Comparison of ENCODE assay signal across 15 cellular contexts in the genomic region with DNA sequence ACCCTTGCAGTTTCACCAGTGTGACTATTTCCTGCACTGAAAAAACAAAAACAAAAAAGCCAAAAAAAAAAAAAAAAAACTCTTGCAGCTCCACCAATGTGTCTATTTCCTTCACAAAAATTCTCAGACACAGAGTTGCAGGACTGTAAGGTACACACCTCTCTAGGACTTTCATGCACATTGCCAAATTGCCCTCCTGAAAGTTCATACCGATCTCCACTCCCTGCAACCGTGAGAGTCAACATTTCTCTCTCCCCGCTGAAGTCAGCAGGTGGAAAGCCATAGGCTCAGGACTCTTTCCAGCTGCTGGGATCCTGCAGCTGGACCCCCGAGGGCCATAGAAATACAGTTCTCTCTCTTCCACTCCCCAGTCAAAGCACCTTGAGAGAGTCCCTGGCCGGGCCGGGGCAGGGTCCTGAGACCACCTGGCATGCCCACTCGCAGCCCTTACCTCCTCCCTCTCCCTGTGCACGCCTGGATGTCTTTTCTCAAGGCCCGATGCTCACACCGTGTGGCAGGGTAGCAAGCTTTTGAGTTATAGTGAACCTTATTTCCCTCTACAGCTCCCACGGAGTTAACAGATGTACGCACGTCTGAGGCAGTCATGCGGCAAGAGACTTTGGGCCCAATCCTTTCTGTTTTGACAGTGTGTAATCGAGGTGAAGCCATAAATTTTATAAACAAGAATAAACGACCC. TPM values are rescaled to one million over a fixed set of nuclear protein-coding genes. Genes with fewer than 3 reads are reported as not detected.
DNase-seq lines count a peak whose midpoint lies in the region; ATAC-seq, FAIRE-seq and TF ChIP-seq lines count a peak whose summit lies in the region.
"Had no signal": no experiment of that assay in that cellular context is flagged by ENCODE, and none has a peak within 500 bp of the region (broad histone marks: within the 10 kb centered on the region; RNA-seq: fewer than 3 reads in every experiment).

No MANE protein-coding gene starts in this region.

- no peak overlapping the region for H3K18ac ChIP-seq in H9 (ENCODE audit: insufficient read length, low read depth, low read length)

- POLR2A ChIA-PET in HepG2 (lab: Yijun Ruan, JAX): no interaction called here
- POLR2A ChIA-PET in activated CD4-positive, alpha-beta T cell treated with anti-CD3 and anti-CD28 coated beads, Interleukin-2, amount 10 ng/mL, durations not matched to agents 7 days and 5 days (lab: Charles Lee): no interaction called here

- no peak overlapping the region for H4K8ac ChIP-seq in H9 (replicated peaks; ENCODE audit: insufficient read length, low read depth, low read length)

- BruUV-seq in HepG2 (replicated peaks; lab: Mats Ljungman, UMichigan): no TSS peak

- no peak overlapping the region for H3K23ac ChIP-seq in H9 (ENCODE audit: insufficient read length, low read depth, low read length)

- no peak overlapping the region for H2BK15ac ChIP-seq in H9 (ENCODE audit: low read depth, low read length)

- CTCF ChIA-PET in HepG2 (lab: Yijun Ruan, JAX; ENCODE audit: low intra/inter-chr PET ratio, low total read pairs): no interaction called here
- CTCF ChIA-PET in activated CD4-positive, alpha-beta T cell treated with anti-CD3 and anti-CD28 coated beads, Interleukin-2, amount 10 ng/mL, durations not matched to agents 7 days and 5 days (lab: Charles Lee): interaction anchor here (0.6 to 0.7 kb wide), 2 partner anchors 172 to 1768 kb away, joined by 3 read pairs; no protein-coding TSS in a partner anchor

- H3K79me2 ChIP-seq in H9 (ENCODE audit: insufficient read depth, low read length) (no peaks in the 10 kb centered on the region), HepG2 (ENCODE audit: insufficient read depth, low read length) (no peaks in the 10 kb centered on the region)

- H2AK5ac ChIP-seq in H9 (ENCODE audit: insufficient read length, low read length): no peak overlapping the region

- in situ Hi-C loops in G401 (cut with HindIII; ENCODE audit: low sequenced_read_pairs) (no loop called here), HepG2 (cut with HindIII; ENCODE audit: extremely low pct_ligation_motif_present, low pct_unique_long_range_greater_than_20kb) (no loop called here)

- H3K79me1 ChIP-seq in H9 (ENCODE audit: insufficient read depth, low read depth, low read length, poor library complexity, severe bottlenecking): no peaks in the 10 kb centered on the region

- TF ChIP-seq CTCF in H9 (conservative IDR thresholded peaks at IDR 0.05) (no peak), WERI-Rb-1 (IDR thresholded peaks at IDR 0.05; ENCODE audit: low read depth, low read length) (no peak), HepG2 (CRISPR knock-in tag; IDR thresholded peaks at IDR 0.05) (no peak)

- intact Hi-C loops in HepG2 (cut with micrococcal nuclease; ENCODE audit: unreplicated experiment): no loop called here

- peak; percentile 44 for DNase-seq in G401 (ENCODE audit: low spot score)
- no peak for DNase-seq in H9
- DNase-seq in WERI-Rb-1: peak; percentile 59
- DNase-seq in HepG2 (ENCODE audit: low spot score): no peak
- DNase-seq in Kasumi-1 (lab: John Stamatoyannopoulos, UW): no peak
- DNase-seq in activated CD4-positive, alpha-beta T cell treated with anti-CD3 and anti-CD28 coated beads, Interleukin-2, amount 10 ng/mL, durations not matched to agents 7 days and 5 days: no peak
- DNase-seq: DMS 273 treated with DMSO at 0.1 percent for 48 hours, GOT3, IMR-90, MV-4-11, NCI-H1436 treated with DMSO at 0.1 percent for 48 hours, SJCRH30, SW 1271 had no signal

- TF ChIP-seq EP300 in HepG2 (IDR thresholded peaks at IDR 0.05; ENCODE audit: low read depth in 2 of 2, low read length in 2 of 2): no peak
- TF ChIP-seq EP300 in HepG2 (CRISPR knock-in tag; IDR thresholded peaks at IDR 0.05; ENCODE audit: borderline replicate concordance): no peak

- H3K36me3 ChIP-seq in WERI-Rb-1: no peaks in the 10 kb centered on the region
- no peaks in the 10 kb centered on the region for H3K36me3 ChIP-seq in HepG2 (replicated peaks in 1 of 2; ENCODE audit: control insufficient read depth in 1 of 2, insufficient read depth in 2 of 2, low read length in 2 of 2)
- H3K36me3 ChIP-seq: BLaER1, SJCRH30 had no signal

- no peak overlapping the region for H3K4ac ChIP-seq in H9 (ENCODE audit: low read depth, low read length)

- H2AFZ ChIP-seq in H9 (ENCODE audit: low read length) (no peak overlapping the region), HepG2 (ENCODE audit: low read length) (no peak overlapping the region)

- H2BK5ac ChIP-seq in H9 (ENCODE audit: insufficient read length, low read length): no peak overlapping the region

- no peak overlapping the region for H2BK12ac ChIP-seq in H9 (ENCODE audit: insufficient read length, low read depth, low read length)

- no peak overlapping the region for H3K4me3 Mint-ChIP-seq in H9
- no peak overlapping the region for H3K4me3 Mint-ChIP-seq in activated CD4-positive, alpha-beta T cell treated with anti-CD3 and anti-CD28 coated beads, Interleukin-2, amount 10 ng/mL, durations not matched to agents 7 days and 5 days

- H4K5ac ChIP-seq in H9 (ENCODE audit: insufficient read length, low read depth, low read length): no peak overlapping the region

- H3K4me3 ChIP-seq in WERI-Rb-1 (ENCODE audit: low read depth, low read length) (no peak overlapping the region), HepG2 (replicated peaks in 1 of 3; ENCODE audit: insufficient read depth in 1 of 3, low read depth in 2 of 3, low read length in 3 of 3) (no peak overlapping the region)
- H3K4me3 ChIP-seq: BLaER1, SJCRH30 had no signal

- no peak overlapping the region for H3K4me2 ChIP-seq in H9 (ENCODE audit: insufficient read depth, insufficient read length, low read length)
- peak overlapping the region; percentile 37; the same call in 1 of the 2 replicates for H3K4me2 ChIP-seq in HepG2 (ENCODE audit: low read depth, low read length)
- H3K4me2 ChIP-seq: BLaER1 had no signal

- FAIRE-seq in HepG2 (lab: Jason Lieb, UNC): no peak

- no peak overlapping the region for H3K27ac ChIP-seq in H9 (ENCODE audit: insufficient read length, low read depth, low read length)
- peak overlapping the region; percentile 45 for H3K27ac ChIP-seq in WERI-Rb-1
- H3K27ac ChIP-seq in HepG2 (ENCODE audit: extremely low read length, insufficient read depth, low read length): no peak overlapping the region
- H3K27ac ChIP-seq: BLaER1, SJCRH30 had no signal

- TF ChIP-seq RAD21 in HepG2 (CRISPR knock-in tag; IDR thresholded peaks at IDR 0.05): no peak

- no peak overlapping the region for H2BK20ac ChIP-seq in H9 (ENCODE audit: low read depth, low read length, poor library complexity, severe bottlenecking)

- H3K27me3 ChIP-seq in H9 (ENCODE audit: insufficient read depth, low read length): no peaks in the 10 kb centered on the region
- H3K27me3 ChIP-seq in WERI-Rb-1 (ENCODE audit: insufficient read depth, low read depth, severe bottlenecking): no peaks in the 10 kb centered on the region
- H3K27me3 ChIP-seq in HepG2 (ENCODE audit: control insufficient read depth in 1 of 2, insufficient read depth in 2 of 2, low read length in 2 of 2): peaks cover 11 to 58% of the 10 kb centered on the region in 2 experiments
- H3K27me3 ChIP-seq: BLaER1, SJCRH30 had no signal

- no peak overlapping the region for H3T11ph ChIP-seq in H9 (ENCODE audit: low read length)

- no peaks in the 10 kb centered on the region for H3K36me3 Mint-ChIP-seq in H9 (ENCODE audit: insufficient read depth in 1 of 3, low read depth in 3 of 3)
- H3K36me3 Mint-ChIP-seq in activated CD4-positive, alpha-beta T cell treated with anti-CD3 and anti-CD28 coated beads, Interleukin-2, amount 10 ng/mL, durations not matched to agents 7 days and 5 days (ENCODE audit: low read depth): no peaks in the 10 kb centered on the region

- no peak overlapping the region for H3K14ac ChIP-seq in H9 (ENCODE audit: insufficient read depth, low read length)

- H2BK120ac ChIP-seq in H9 (ENCODE audit: low read depth, low read length, poor library complexity, severe bottlenecking): no peak overlapping the region

- no peaks in the 10 kb centered on the region for H3K9me3 ChIP-seq in H9 (ENCODE audit: control insufficient read depth, low read depth, low read length)
- H3K9me3 ChIP-seq in WERI-Rb-1 (ENCODE audit: severe bottlenecking): no peaks in the 10 kb centered on the region
- H3K9me3 ChIP-seq in HepG2 (ENCODE audit: low read length): no peaks in the 10 kb centered on the region
- H3K9me3 ChIP-seq: BLaER1, SJCRH30 had no signal

- H3K4me1 ChIP-seq in H9 (ENCODE audit: insufficient read depth, low read length): no peaks in the 10 kb centered on the region
- peaks cover 54% of the 10 kb centered on the region for H3K4me1 ChIP-seq in HepG2 (ENCODE audit: insufficient read depth, low read length)

- H3K27ac Mint-ChIP-seq in H9: peak overlapping the region in 2 of 3 experiments; percentile 25 to 49; a peak in 3 of 7 replicates
- no peak overlapping the region for H3K27ac Mint-ChIP-seq in activated CD4-positive, alpha-beta T cell treated with anti-CD3 and anti-CD28 coated beads, Interleukin-2, amount 10 ng/mL, durations not matched to agents 7 days and 5 days

- H3K9me3 Mint-ChIP-seq in H9: no peaks in the 10 kb centered on the region
- no peaks in the 10 kb centered on the region for H3K9me3 Mint-ChIP-seq in activated CD4-positive, alpha-beta T cell treated with anti-CD3 and anti-CD28 coated beads, Interleukin-2, amount 10 ng/mL, durations not matched to agents 7 days and 5 days

- H3K4me1 Mint-ChIP-seq in H9: peaks cover 0 to 9% of the 10 kb centered on the region in 2 experiments; a peak in 2 of 4 replicates
- H3K4me1 Mint-ChIP-seq in activated CD4-positive, alpha-beta T cell treated with anti-CD3 and anti-CD28 coated beads, Interleukin-2, amount 10 ng/mL, durations not matched to agents 7 days and 5 days: peaks cover 21% of the 10 kb centered on the region

- H3K27me3 Mint-ChIP-seq in H9 (ENCODE audit: low read depth): peaks cover 16% of the 10 kb centered on the region
- H3K27me3 Mint-ChIP-seq in activated CD4-positive, alpha-beta T cell treated with anti-CD3 and anti-CD28 coated beads, Interleukin-2, amount 10 ng/mL, durations not matched to agents 7 days and 5 days: peaks cover 27% of the 10 kb centered on the region

- H3K56ac ChIP-seq in H9 (ENCODE audit: insufficient read length, low read depth, low read length): no peak overlapping the region

- H4K20me1 ChIP-seq in H9 (ENCODE audit: control insufficient read depth, insufficient read depth, insufficient read length): no peaks in the 10 kb centered on the region
- H4K20me1 ChIP-seq in HepG2 (ENCODE audit: insufficient read depth, low read length): no peaks in the 10 kb centered on the region
- H4K20me1 ChIP-seq: BLaER1 had no signal

- no peak for TF ChIP-seq POLR2A in HepG2 (IDR thresholded peaks at IDR 0.05; ENCODE audit: insufficient read depth in 1 of 2, low read depth in 2 of 2, low read length in 2 of 2)

- H4K91ac ChIP-seq in H9 (ENCODE audit: insufficient read length, low read depth, low read length): no peak overlapping the region

- no peaks in the 10 kb centered on the region for H3K23me2 ChIP-seq in H9 (ENCODE audit: insufficient read length, low read depth, low read length, poor library complexity, severe bottlenecking)

- H3K9ac ChIP-seq in H9 (ENCODE audit: extremely low read depth, insufficient read length, low read length): no peak overlapping the region
- H3K9ac ChIP-seq in HepG2 (ENCODE audit: insufficient read depth, low read depth, low read length): no peak overlapping the region
- H3K9ac ChIP-seq: BLaER1 had no signal

- ATAC-seq in HepG2 (peak; percentile 10), GM18909 (IDR thresholded peaks at IDR 0.05; ENCODE audit: poor library complexity, unreplicated experiment) (no peak)

- WGBS in H9 (ENCODE audit: extremely low coverage, insufficient read length, low lambda C conversion rate): no CpG with 5 or more reads among the region's 16 CpGs
- WGBS in HepG2 (ENCODE audit: low lambda C conversion rate): 7% methylated on average over 14 of the region's 16 CpGs

RNA-seq across cellular contexts. Expression of a gene that starts 23.5 kb away (rescaled TPM):
- total RNA-seq in G401 (2014; rRNA removed; shearing (Covaris generic)): 44.0 and 50.3 TPM in 2 replicates
- total RNA-seq in H9 (2021) (22.5 and 24.3 TPM in 2 replicates), HepG2 (2016; rRNA removed; fragmentation: Illumina TruSeq; extraction: Trizol) (77.3 and 112 TPM in 2 replicates)
- 32.4 and 42.7 TPM in 2 replicates for total RNA-seq in HepG2 (2016; cell fraction: cytosol; rRNA removed; fragmentation: Illumina TruSeq; extraction: Trizol; ENCODE audit: low read depth)
- total RNA-seq in HepG2 (2016; cell fraction: insoluble cytoplasmic fraction; rRNA removed; fragmentation: Illumina TruSeq; extraction: Trizol): 80.5 and 108 TPM in 2 replicates
- total RNA-seq in HepG2 (2016; cell fraction: membrane; rRNA removed; fragmentation: Illumina TruSeq; extraction: Trizol): 59.5 and 67.4 TPM in 2 replicates
- total RNA-seq in HepG2 (2016; cell fraction: nucleus; rRNA removed; fragmentation: Illumina TruSeq; extraction: Trizol): 37.8 and 41.0 TPM in 2 replicates
- polyA plus RNA-seq in HepG2 (2011; rRNA removed): 26.1 and 33.2 TPM in 2 replicates
- 29.9 and 32.2 TPM in 2 replicates for polyA plus RNA-seq in HepG2 (2011; cell fraction: cytosol; rRNA removed)
- 34.9 and 43.2 TPM in 2 replicates for polyA plus RNA-seq in HepG2 (2011; cell fraction: nucleus; rRNA removed)
- polyA plus RNA-seq in HepG2 (2012): 39.1 and 40.4 TPM in 2 replicates
- polyA plus RNA-seq in HepG2 (2016; cell fraction: cytosol; fragmentation: Illumina TruSeq; extraction: Trizol; ENCODE audit: low read depth): 36.6 and 44.0 TPM in 2 replicates
- polyA plus RNA-seq in HepG2 (2016; cell fraction: insoluble cytoplasmic fraction; fragmentation: Illumina TruSeq; extraction: Trizol; ENCODE audit: low read depth): 98.7 and 99.8 TPM in 2 replicates
- 39.9 and 52.5 TPM in 2 replicates for polyA plus RNA-seq in HepG2 (2016; cell fraction: membrane; fragmentation: Illumina TruSeq; extraction: Trizol; ENCODE audit: low read depth)
- polyA plus RNA-seq in HepG2 (2016; cell fraction: nucleus; fragmentation: Illumina TruSeq; extraction: Trizol; ENCODE audit: insufficient read depth, low read depth): 58.2 and 63.9 TPM in 2 replicates
- polyA minus RNA-seq in HepG2 (2011; rRNA and poly(A)+ RNA removed; ENCODE audit: low replicate concordance): 37.1 and 53.3 TPM in 2 replicates
- 11.8 and 16.2 TPM in 2 replicates for polyA minus RNA-seq in HepG2 (2011; cell fraction: cytosol; rRNA and poly(A)+ RNA removed)
- 21.0 and 29.1 TPM in 2 replicates for polyA minus RNA-seq in HepG2 (2011; cell fraction: nucleus; rRNA and poly(A)+ RNA removed)
- total RNA-seq in activated CD4-positive, alpha-beta T cell treated with anti-CD3 and anti-CD28 coated beads, Interleukin-2, amount 10 ng/mL, durations not matched to agents 7 days and 5 days: 10 to 100 TPM; 21.4 to 25.7 TPM

RNA-seq across cellular contexts. Expression of a gene that starts 23.8 kb away (rescaled TPM):
- total RNA-seq in G401 (2014; rRNA removed; shearing (Covaris generic)): 34.5 and 37.4 TPM in 2 replicates
- total RNA-seq in H9 (2021) (17.4 and 19.2 TPM in 2 replicates), HepG2 (2016; rRNA removed; fragmentation: Illumina TruSeq; extraction: Trizol) (47.1 and 66.9 TPM in 2 replicates)
- 15.1 and 17.9 TPM in 2 replicates for total RNA-seq in HepG2 (2016; cell fraction: cytosol; rRNA removed; fragmentation: Illumina TruSeq; extraction: Trizol; ENCODE audit: low read depth)
- 40.9 and 70.6 TPM in 2 replicates for total RNA-seq in HepG2 (2016; cell fraction: insoluble cytoplasmic fraction; rRNA removed; fragmentation: Illumina TruSeq; extraction: Trizol)
- total RNA-seq in HepG2 (2016; cell fraction: membrane; rRNA removed; fragmentation: Illumina TruSeq; extraction: Trizol): 34.1 and 39.6 TPM in 2 replicates
- 38.8 and 47.2 TPM in 2 replicates for total RNA-seq in HepG2 (2016; cell fraction: nucleus; rRNA removed; fragmentation: Illumina TruSeq; extraction: Trizol)
- 11.6 and 22.5 TPM in 2 replicates for polyA plus RNA-seq in HepG2 (2011; rRNA removed)
- polyA plus RNA-seq in HepG2 (2011; cell fraction: cytosol; rRNA removed): 12.4 and 13.5 TPM in 2 replicates
- 32.0 and 47.6 TPM in 2 replicates for polyA plus RNA-seq in HepG2 (2011; cell fraction: nucleus; rRNA removed)
- polyA plus RNA-seq in HepG2 (2012): 19.2 and 28.6 TPM in 2 replicates
- 16.3 and 19.9 TPM in 2 replicates for polyA plus RNA-seq in HepG2 (2016; cell fraction: cytosol; fragmentation: Illumina TruSeq; extraction: Trizol; ENCODE audit: low read depth)
- 42.0 and 50.4 TPM in 2 replicates for polyA plus RNA-seq in HepG2 (2016; cell fraction: insoluble cytoplasmic fraction; fragmentation: Illumina TruSeq; extraction: Trizol; ENCODE audit: low read depth)
- polyA plus RNA-seq in HepG2 (2016; cell fraction: membrane; fragmentation: Illumina TruSeq; extraction: Trizol; ENCODE audit: low read depth): 26.9 and 30.0 TPM in 2 replicates
- 78.2 and 82.6 TPM in 2 replicates for polyA plus RNA-seq in HepG2 (2016; cell fraction: nucleus; fragmentation: Illumina TruSeq; extraction: Trizol; ENCODE audit: insufficient read depth, low read depth)
- polyA minus RNA-seq in HepG2 (2011; rRNA and poly(A)+ RNA removed; ENCODE audit: low replicate concordance): 19.6 and 22.9 TPM in 2 replicates
- 6.1 and 8.0 TPM in 2 replicates for polyA minus RNA-seq in HepG2 (2011; cell fraction: cytosol; rRNA and poly(A)+ RNA removed)
- polyA minus RNA-seq in HepG2 (2011; cell fraction: nucleus; rRNA and poly(A)+ RNA removed): 12.2 and 21.1 TPM in 2 replicates
- total RNA-seq in activated CD4-positive, alpha-beta T cell treated with anti-CD3 and anti-CD28 coated beads, Interleukin-2, amount 10 ng/mL, durations not matched to agents 7 days and 5 days: 10 to 100 TPM; 20.3 to 21.8 TPM

Comparison
In these comparisons a context has a peak if more than half of its experiments do, and no peak if none do; other contexts are left out.
1. DNase-seq: peak in G401 (single experiment) and WERI-Rb-1 (single experiment); none in H9 (single experiment), HepG2 (single experiment), Kasumi-1 (0 of 2) and activated CD4-positive, alpha-beta T cell treated with anti-CD3 and anti-CD28 coated beads, Interleukin-2, amount 10 ng/mL, durations not matched to agents 7 days and 5 days (single experiment).